9 cellular contexts compared by ENCODE assay signal in genomic region chr15:48940508-48940907, GRCh38.
A peak's percentile ranks its signal among the peaks of the same experiment; 100 is the strongest.
DNase-seq lines count a peak whose midpoint lies in the region; ATAC-seq and TF ChIP-seq lines count a peak whose summit lies in the region.
"Had no signal": no experiment of that assay in that cellular context is flagged by ENCODE, and none has a peak within 500 bp of the region (broad histone marks: within the 10 kb centered on the region; RNA-seq: fewer than 3 reads in every experiment).

No MANE protein-coding gene starts in this region.

- DNase-seq in GM04504 (ENCODE audit: low read depth) (peak; percentile 93), epidermal melanocyte (ENCODE audit: insufficient read length, low spot score) (peak; percentile 40), KG1 (lab: John Stamatoyannopoulos, UW) (no peak), NCI-H510A (lab: John Stamatoyannopoulos, UW) (no peak), WERI-Rb-1 (no peak)
- no peak for DNase-seq in stimulated activated CD4-positive, alpha-beta T cell treated with anti-CD3 and anti-CD28 coated beads, Interleukin-15, amount 100 ng/mL, for 24 hours

- H3K36me3 ChIP-seq in WERI-Rb-1 = no peaks in the 10 kb centered on the region

- H3K27ac ChIP-seq in WERI-Rb-1 = no peak overlapping the region

- no peaks in the 10 kb centered on the region for H3K9me3 ChIP-seq in WERI-Rb-1 (ENCODE audit: severe bottlenecking)

- peak; percentile 77 for ATAC-seq in GM21367 (IDR thresholded peaks at IDR 0.05; ENCODE audit: unreplicated experiment)
- peak; percentile 93 for ATAC-seq in HG03442 (IDR thresholded peaks at IDR 0.05; ENCODE audit: unreplicated experiment)

- TF ChIP-seq CTCF in WERI-Rb-1 (IDR thresholded peaks at IDR 0.05; ENCODE audit: low read depth, low read length) = no peak

- H3K4me3 ChIP-seq in WERI-Rb-1 (ENCODE audit: low read depth, low read length) = no peak overlapping the region
- H3K4me3 ChIP-seq: skin epidermis had no signal

- no peaks in the 10 kb centered on the region for H3K27me3 ChIP-seq in WERI-Rb-1 (ENCODE audit: insufficient read depth, low read depth, severe bottlenecking)

Comparison
In these comparisons a context has a peak if more than half of its experiments do, and no peak if none do; other contexts are left out.
1. DNase-seq: peak in GM04504 (single experiment) and epidermal melanocyte (single experiment); none in KG1 (single experiment), NCI-H510A (single experiment), WERI-Rb-1 (single experiment) and stimulated activated CD4-positive, alpha-beta T cell treated with anti-CD3 and anti-CD28 coated beads, Interleukin-15, amount 100 ng/mL, for 24 hours (single experiment).